8 cellular contexts compared by ENCODE assay signal in genomic region chr10:43137701-43137970, GRCh38. TPM values are rescaled to one million over a fixed set of nuclear protein-coding genes. Genes with fewer than 3 reads are reported as not detected.
DNase-seq lines count a peak whose midpoint lies in the region; ATAC-seq and TF ChIP-seq lines count a peak whose summit lies in the region.

No MANE protein-coding gene starts in this region.

- no peaks in the 10 kb centered on the region for H3K27me3 Mint-ChIP-seq in CD4-positive, alpha-beta T cell
- H3K27me3 Mint-ChIP-seq in activated T-cell treated with anti-CD3 and anti-CD28 coated beads, Interleukin-2, amount 50 U/mL, for 24 hours = no peaks in the 10 kb centered on the region
- H3K27me3 Mint-ChIP-seq in naive B cell = no peaks in the 10 kb centered on the region

- peaks cover 11% of the 10 kb centered on the region for H3K36me3 Mint-ChIP-seq in CD4-positive, alpha-beta T cell (ENCODE audit: low read depth)
- peaks cover 17% of the 10 kb centered on the region for H3K36me3 Mint-ChIP-seq in activated T-cell treated with anti-CD3 and anti-CD28 coated beads, Interleukin-2, amount 50 U/mL, for 24 hours (ENCODE audit: low read depth)
- no peaks in the 10 kb centered on the region for H3K36me3 Mint-ChIP-seq in naive B cell

- H3K4me3 Mint-ChIP-seq in CD4-positive, alpha-beta T cell = peak overlapping the region; percentile 90
- H3K4me3 Mint-ChIP-seq in activated T-cell treated with anti-CD3 and anti-CD28 coated beads, Interleukin-2, amount 50 U/mL, for 24 hours = peak overlapping the region; percentile 89
- H3K4me3 Mint-ChIP-seq in naive B cell = peak overlapping the region; percentile 88 to 97 (median 93)

- CTCF ChIA-PET in CD4-positive, alpha-beta T cell (lab: Charles Lee) = interaction anchor here (0.7 to 2.0 kb wide), 4 partner anchors 24 to 64 kb away, joined by 3 to 10 read pairs (median 4); no protein-coding TSS in a partner anchor

- H3K4me1 Mint-ChIP-seq in CD4-positive, alpha-beta T cell (ENCODE audit: low read depth) = peaks cover 42% of the 10 kb centered on the region
- peaks cover 47% of the 10 kb centered on the region for H3K4me1 Mint-ChIP-seq in activated T-cell treated with anti-CD3 and anti-CD28 coated beads, Interleukin-2, amount 50 U/mL, for 24 hours (ENCODE audit: low read depth)
- H3K4me1 Mint-ChIP-seq in naive B cell = peaks cover 41 to 54% (median 49%) of the 10 kb centered on the region in 3 donors

- H3K27ac Mint-ChIP-seq in CD4-positive, alpha-beta T cell = peak overlapping the region; percentile 96
- H3K27ac Mint-ChIP-seq in activated T-cell treated with anti-CD3 and anti-CD28 coated beads, Interleukin-2, amount 50 U/mL, for 24 hours = peak overlapping the region; percentile 95
- H3K27ac Mint-ChIP-seq in naive B cell = peak overlapping the region; percentile 92 to 97 (median 95)

- no peak for TF ChIP-seq CTCF in CD4-positive, alpha-beta T cell (IDR thresholded peaks at IDR 0.05)
- TF ChIP-seq CTCF in LNCaP clone FGC (IDR thresholded peaks at IDR 0.05; ENCODE audit: control insufficient read depth, extremely low read depth, insufficient read depth) (no peak), testis (IDR thresholded peaks at IDR 0.05) (no peak)

- no peaks in the 10 kb centered on the region for H3K36me3 ChIP-seq in testis (ENCODE audit: low read depth, missing control alignments)

- no peaks in the 10 kb centered on the region for H3K9me3 Mint-ChIP-seq in CD4-positive, alpha-beta T cell
- H3K9me3 Mint-ChIP-seq in activated T-cell treated with anti-CD3 and anti-CD28 coated beads, Interleukin-2, amount 50 U/mL, for 24 hours = no peaks in the 10 kb centered on the region
- no peaks in the 10 kb centered on the region for H3K9me3 Mint-ChIP-seq in naive B cell

- intact Hi-C loops in CD4-positive, alpha-beta T cell (cut with DNase I, micrococcal nuclease) = loop anchor here (5.0 to 10.0 kb wide), 9 partner anchors 65 to 1817 kb away; partner anchors contain the start of genes RASSF4 (in 1 of the 2), ZNF239 (in 1 of the 2), ZNF32 (in 1 of the 2) and ZNF33B (in 1 of the 2)
- intact Hi-C loops in testis (cut with DNase I; ENCODE audit: low total_unique reads) = no loop called here

- peak in 3 of 10 experiments; percentile 8 to 30 (median 19) for DNase-seq in CD4-positive, alpha-beta T cell
- DNase-seq in LNCaP clone FGC (ENCODE audit: low read depth) (no peak), fibroblast of peridontal ligament (ENCODE audit: extremely low read depth) (peak; percentile 47), naive B cell (no peak), testis (peak; percentile 60), DMS114 treated with DMSO at 0.1 percent for 48 hours (lab: John Stamatoyannopoulos, UW; ENCODE audit: unreplicated experiment) (no peak)
- peak; percentile 65 for DNase-seq in activated T-cell treated with anti-CD3 and anti-CD28 coated beads, Interleukin-2, amount 50 U/mL, for 24 hours

- 0 to 1% methylated on average over 12 to 28 of the region's 28 CpGs for WGBS in testis, 2 donors

- peak; percentile 5 for ATAC-seq in CD4-positive, alpha-beta T cell (ENCODE audit: poor library complexity)
- ATAC-seq in GM21367 (IDR thresholded peaks at IDR 0.05; ENCODE audit: unreplicated experiment) (peak; percentile 13), naive B cell (ENCODE audit: low read depth in 2 of 2) (peak; percentile 9 to 13)

- H3K4me1 ChIP-seq in testis = peaks cover 10% of the 10 kb centered on the region

- POLR2A ChIA-PET in CD4-positive, alpha-beta T cell (lab: Charles Lee) = interaction anchor here (0.6 to 3.9 kb wide), 29 partner anchors 9 to 498 kb away, joined by 3 to 41 read pairs (median 4); partner anchors contain the start of genes BMS1, HNRNPF, ZNF239 and ZNF33B

- H3K27ac ChIP-seq in CD4-positive, alpha-beta T cell (ENCODE audit: low read depth, low read length) = peak overlapping the region; percentile 82
- H3K27ac ChIP-seq in testis = peak overlapping the region; percentile 97 to 98

- no peak for TF ChIP-seq POLR2A in testis (IDR thresholded peaks at IDR 0.05)

- H3K4me3 ChIP-seq in LNCaP clone FGC (ENCODE audit: low read depth, low read length) = peak overlapping the region; percentile 68
- H3K4me3 ChIP-seq in testis = peak overlapping the region; percentile 95 to 98

- H3K9me3 ChIP-seq in CD4-positive, alpha-beta T cell (ENCODE audit: control insufficient read depth, low read length) = no peaks in the 10 kb centered on the region
- no peaks in the 10 kb centered on the region for H3K9me3 ChIP-seq in testis

- no peaks in the 10 kb centered on the region for H3K27me3 ChIP-seq in CD4-positive, alpha-beta T cell (ENCODE audit: control insufficient read depth, insufficient read depth, low read length)
- no peaks in the 10 kb centered on the region for H3K27me3 ChIP-seq in testis

RNA-seq across cellular contexts. Expression of gene CSGALNACT2, which starts 0.6 kb away (rescaled TPM):
- total RNA-seq in CD4-positive, alpha-beta T cell = 10 to 100 TPM; 59.4 to 60.9 TPM
- polyA plus RNA-seq in naive B cell (ENCODE audit: low read depth in 6 of 6) = 10 to 100 TPM in 5 of 6 donors, 1 to 10 TPM in 1; 10.0 to 16.0 (median 12.4) TPM
- 10 to 100 TPM; 16.7 to 17.9 TPM for total RNA-seq in testis
- polyA plus RNA-seq in testis (ENCODE audit: insufficient read depth, low read depth, low replicate concordance) = 13.9 TPM

Comparison
In these comparisons a context has a peak if more than half of its experiments do, and no peak if none do; other contexts are left out.
1. DNase-seq: peak in activated T-cell treated with anti-CD3 and anti-CD28 coated beads, Interleukin-2, amount 50 U/mL, for 24 hours (single experiment), fibroblast of peridontal ligament (single experiment) and testis (single experiment); none in LNCaP clone FGC (single experiment), naive B cell (single experiment) and DMS114 treated with DMSO at 0.1 percent for 48 hours (single experiment).
2. Peak in every context shown above with its lines, with median percentiles within 50 percentile points of each other: ATAC-seq, H3K27ac Mint-ChIP-seq and H3K4me3 Mint-ChIP-seq.